In genomic region chr7:22566592-22566991, GRCh38 we compare ENCODE assay signal across 18 cellular contexts.
DNase-seq lines count a peak whose midpoint lies in the region; ATAC-seq and TF ChIP-seq lines count a peak whose summit lies in the region.
"Had no signal": no experiment of that assay in that cellular context is flagged by ENCODE, and none has a peak within 500 bp of the region (broad histone marks: within the 10 kb centered on the region; RNA-seq: fewer than 3 reads in every experiment).

No MANE protein-coding gene starts in this region.

- no peak overlapping the region for H4K8ac ChIP-seq in mesendoderm (ENCODE audit: low read depth, low read length)

- TF ChIP-seq CTCF in natural killer cell (IDR thresholded peaks at IDR 0.05) (no peak), PC-9 (conservative IDR thresholded peaks at IDR 0.05) (no peak), coronary artery (IDR thresholded peaks at IDR 0.05) (no peak)

- peaks cover 10% of the 10 kb centered on the region for H3K36me3 Mint-ChIP-seq in natural killer cell treated with Interleukin-12 subunit alpha and Interleukin-12 subunit beta and Interleukin-15 and Interleukin-18, amount 100 ng/mL, for 72 hours
- H3K36me3 Mint-ChIP-seq in natural killer cell: no peaks in the 10 kb centered on the region
- H3K36me3 Mint-ChIP-seq in activated T-helper 2 cell treated with anti-CD3 and anti-CD28 coated beads, Interferon-gamma antibody, Interleukin-2, Interleukin-4, amounts not matched to agents 10 μg/mL and 5 μg/mL and 100 μg/mL, durations not matched to agents 14 hours and 24 hours and 36 hours (ENCODE audit: low read depth): no peaks in the 10 kb centered on the region

- peaks cover 70% of the 10 kb centered on the region for H3K4me1 ChIP-seq in PC-9 (replicated peaks; ENCODE audit: insufficient read depth)
- H3K4me1 ChIP-seq in mesendoderm (ENCODE audit: control insufficient read depth, low read depth, low read length): peaks cover 10% of the 10 kb centered on the region

- H2AFZ ChIP-seq in PC-9: no peak overlapping the region

- peak overlapping the region; percentile 63 to 78 for H3K27ac Mint-ChIP-seq in natural killer cell treated with Interleukin-12 subunit alpha and Interleukin-12 subunit beta and Interleukin-15 and Interleukin-18, amount 100 ng/mL, for 72 hours
- no peak overlapping the region for H3K27ac Mint-ChIP-seq in natural killer cell
- no peak overlapping the region for H3K27ac Mint-ChIP-seq in activated T-helper 2 cell treated with anti-CD3 and anti-CD28 coated beads, Interferon-gamma antibody, Interleukin-2, Interleukin-4, amounts not matched to agents 10 μg/mL and 5 μg/mL and 100 μg/mL, durations not matched to agents 14 hours and 24 hours and 36 hours

- peaks cover 59% of the 10 kb centered on the region for H3F3A ChIP-seq in PC-9 (ENCODE audit: insufficient read depth, low read depth)

- no peaks in the 10 kb centered on the region for H3K79me2 ChIP-seq in PC-9 (ENCODE audit: low read depth)
- no peaks in the 10 kb centered on the region for H3K79me2 ChIP-seq in mesendoderm (ENCODE audit: control insufficient read depth, insufficient read depth, low read length)

- H3K4me1 Mint-ChIP-seq in natural killer cell treated with Interleukin-12 subunit alpha and Interleukin-12 subunit beta and Interleukin-15 and Interleukin-18, amount 100 ng/mL, for 72 hours (ENCODE audit: low read depth in 2 of 2): peaks cover 38 to 57% of the 10 kb centered on the region in 2 donors
- peaks cover 6 to 14% of the 10 kb centered on the region in 2 donors for H3K4me1 Mint-ChIP-seq in natural killer cell
- H3K4me1 Mint-ChIP-seq in activated T-helper 2 cell treated with anti-CD3 and anti-CD28 coated beads, Interferon-gamma antibody, Interleukin-2, Interleukin-4, amounts not matched to agents 10 μg/mL and 5 μg/mL and 100 μg/mL, durations not matched to agents 14 hours and 24 hours and 36 hours (ENCODE audit: low read depth): peaks cover 50% of the 10 kb centered on the region

- ATAC-seq in natural killer cell treated with Interleukin-12 subunit alpha and Interleukin-12 subunit beta and Interleukin-15 and Interleukin-18, amount 100 ng/mL, for 72 hours: no peak
- no peak for ATAC-seq in natural killer cell
- ATAC-seq in left colon: peak; percentile 26
- no peak for ATAC-seq in GM21786 (IDR thresholded peaks at IDR 0.05; ENCODE audit: unreplicated experiment)

- no peaks in the 10 kb centered on the region for H3K9me3 ChIP-seq in PC-9 (ENCODE audit: insufficient read depth, low read depth)
- H3K9me3 ChIP-seq: SJSA1 had no signal

- intact Hi-C loops in natural killer cell (cut with micrococcal nuclease) (no loop called here), PC-9 (cut with micrococcal nuclease; ENCODE audit: unreplicated experiment) (no loop called here), left colon (cut with DNase I, micrococcal nuclease) (no loop called here)
- intact Hi-C loops in activated T-helper 2 cell treated with anti-CD3 and anti-CD28 coated beads, Interferon-gamma antibody, Interleukin-2, Interleukin-4, amounts not matched to agents 10 μg/mL and 5 μg/mL and 100 μg/mL, durations not matched to agents 14 hours and 24 hours and 36 hours (cut with micrococcal nuclease): no loop called here

- H3K4me2 ChIP-seq in PC-9 (peak overlapping the region; percentile 84; the same call in 1 of the 2 replicates), mesendoderm (ENCODE audit: low read length) (no peak overlapping the region)

- H3K23ac ChIP-seq in mesendoderm (ENCODE audit: low read length): no peak overlapping the region

- no peak overlapping the region for H2AK5ac ChIP-seq in mesendoderm (ENCODE audit: low read length)

- CTCF ChIA-PET in PC-9 (lab: Charles Lee): no interaction called here

- no peak overlapping the region for H3K4ac ChIP-seq in mesendoderm (ENCODE audit: low read depth, low read length)

- no peak for DNase-seq in natural killer cell treated with Interleukin-12 subunit alpha and Interleukin-12 subunit beta and Interleukin-15 and Interleukin-18, amount 100 ng/mL, for 72 hours (ENCODE audit: low spot score)
- DNase-seq in natural killer cell (no peak), PC-9 (peak in 1 of 2 experiments; percentile 64), left colon (no peak), coronary artery (ENCODE audit: low spot score) (no peak), mesendoderm (no peak)
- no peak for DNase-seq in activated T-helper 2 cell treated with anti-CD3 and anti-CD28 coated beads, Interferon-gamma antibody, Interleukin-2, Interleukin-4, amounts not matched to agents 10 μg/mL and 5 μg/mL and 100 μg/mL, durations not matched to agents 14 hours and 24 hours and 36 hours (ENCODE audit: low spot score)
- DNase-seq: C1 segment of cervical spinal cord, Karpas-422, MM.1S, NCI-H1105, NCI-H1694 treated with DMSO at 0.1 percent for 48 hours, NCI-H2107, NCI-H2227 treated with DMSO at 0.1 percent for 48 hours, NCI-H524 treated with DMSO at 0.1 percent for 48 hours, OCI-M1 had no signal

- H3K27ac ChIP-seq in PC-9: 0 out of 2 replicates have a peak overlapping the region, but pooled peaks have one; percentile 84
- no peak overlapping the region for H3K27ac ChIP-seq in coronary artery
- H3K27ac ChIP-seq in mesendoderm (ENCODE audit: low read depth, low read length): no peak overlapping the region

- H3K36me3 ChIP-seq in PC-9 (ENCODE audit: low read depth) (no peaks in the 10 kb centered on the region), mesendoderm (ENCODE audit: control insufficient read depth, insufficient read depth, low read length) (no peaks in the 10 kb centered on the region)
- H3K36me3 ChIP-seq: SJSA1 had no signal

- no peak overlapping the region for H3K56ac ChIP-seq in mesendoderm (ENCODE audit: low read length)

- no CpG with 5 or more reads among the region's 4 CpGs for WGBS in mesendoderm (ENCODE audit: extremely low coverage, insufficient coverage, low lambda C conversion rate)

- H2BK120ac ChIP-seq in mesendoderm (ENCODE audit: low read depth, low read length): no peak overlapping the region

- no peaks in the 10 kb centered on the region for H4K20me1 ChIP-seq in PC-9 (ENCODE audit: insufficient read depth)

- POLR2A ChIA-PET in PC-9 (lab: Charles Lee; ENCODE audit: unreplicated experiment): no interaction called here

- H3K4me3 Mint-ChIP-seq in natural killer cell treated with Interleukin-12 subunit alpha and Interleukin-12 subunit beta and Interleukin-15 and Interleukin-18, amount 100 ng/mL, for 72 hours: peak overlapping the region; percentile 83
- no peak overlapping the region for H3K4me3 Mint-ChIP-seq in natural killer cell
- H3K4me3 Mint-ChIP-seq in activated T-helper 2 cell treated with anti-CD3 and anti-CD28 coated beads, Interferon-gamma antibody, Interleukin-2, Interleukin-4, amounts not matched to agents 10 μg/mL and 5 μg/mL and 100 μg/mL, durations not matched to agents 14 hours and 24 hours and 36 hours (ENCODE audit: low read depth): no peak overlapping the region

- no peaks in the 10 kb centered on the region for H3K9me2 ChIP-seq in PC-9 (ENCODE audit: insufficient read depth)

- no peaks in the 10 kb centered on the region for H3K27me3 ChIP-seq in PC-9 (ENCODE audit: insufficient read depth, low read depth)
- H3K27me3 ChIP-seq in mesendoderm (ENCODE audit: insufficient read depth, low read length, poor library complexity): no peaks in the 10 kb centered on the region
- H3K27me3 ChIP-seq: SJSA1 had no signal

- no peak overlapping the region for H2BK15ac ChIP-seq in mesendoderm (replicated peaks; ENCODE audit: low read depth)

- H4K5ac ChIP-seq in mesendoderm (ENCODE audit: low read length): no peak overlapping the region

- H3K9me3 Mint-ChIP-seq in natural killer cell treated with Interleukin-12 subunit alpha and Interleukin-12 subunit beta and Interleukin-15 and Interleukin-18, amount 100 ng/mL, for 72 hours: no peaks in the 10 kb centered on the region
- H3K9me3 Mint-ChIP-seq in natural killer cell: no peaks in the 10 kb centered on the region
- no peaks in the 10 kb centered on the region for H3K9me3 Mint-ChIP-seq in activated T-helper 2 cell treated with anti-CD3 and anti-CD28 coated beads, Interferon-gamma antibody, Interleukin-2, Interleukin-4, amounts not matched to agents 10 μg/mL and 5 μg/mL and 100 μg/mL, durations not matched to agents 14 hours and 24 hours and 36 hours

- peaks cover 39 to 54% of the 10 kb centered on the region in 2 donors for H3K27me3 Mint-ChIP-seq in natural killer cell treated with Interleukin-12 subunit alpha and Interleukin-12 subunit beta and Interleukin-15 and Interleukin-18, amount 100 ng/mL, for 72 hours
- H3K27me3 Mint-ChIP-seq in natural killer cell (ENCODE audit: low read depth in 2 of 2): peaks cover 33 to 78% of the 10 kb centered on the region in 2 donors
- H3K27me3 Mint-ChIP-seq in activated T-helper 2 cell treated with anti-CD3 and anti-CD28 coated beads, Interferon-gamma antibody, Interleukin-2, Interleukin-4, amounts not matched to agents 10 μg/mL and 5 μg/mL and 100 μg/mL, durations not matched to agents 14 hours and 24 hours and 36 hours (ENCODE audit: low read depth): peaks cover 51% of the 10 kb centered on the region

- BruUV-seq in PC-9 (replicated peaks; lab: Mats Ljungman, UMichigan): no TSS peak

- no peak overlapping the region for H2BK5ac ChIP-seq in mesendoderm (ENCODE audit: low read length)

- H3K79me1 ChIP-seq in mesendoderm (ENCODE audit: low read length): no peaks in the 10 kb centered on the region

- H3K18ac ChIP-seq in mesendoderm (ENCODE audit: low read length): no peak overlapping the region

- no peak overlapping the region for H3K4me3 ChIP-seq in PC-9
- H3K4me3 ChIP-seq in coronary artery: no peak overlapping the region
- H3K4me3 ChIP-seq in mesendoderm (ENCODE audit: low read length): no peak overlapping the region
- H3K4me3 ChIP-seq: SJSA1 had no signal

- H3K9ac ChIP-seq in mesendoderm (ENCODE audit: low read length): no peak overlapping the region

Comparison
In these comparisons a context has a peak if more than half of its experiments do, and no peak if none do; other contexts are left out.
1. H3K27ac Mint-ChIP-seq: peak in natural killer cell treated with Interleukin-12 subunit alpha and Interleukin-12 subunit beta and Interleukin-15 and Interleukin-18, amount 100 ng/mL, for 72 hours (2 of 2); none in natural killer cell (0 of 2) and activated T-helper 2 cell treated with anti-CD3 and anti-CD28 coated beads, Interferon-gamma antibody, Interleukin-2, Interleukin-4, amounts not matched to agents 10 μg/mL and 5 μg/mL and 100 μg/mL, durations not matched to agents 14 hours and 24 hours and 36 hours (single experiment).